ENCODE assay signal across 8 cellular contexts in genomic region chr1:203628997-203629508, GRCh38.
DNase-seq lines count a peak whose midpoint lies in the region; ATAC-seq and TF ChIP-seq lines count a peak whose summit lies in the region.

No MANE protein-coding gene starts in this region.

- peak overlapping the region; percentile 94 for H3K4me2 ChIP-seq in Loucy (ENCODE audit: low read depth, low read length, poor library complexity, severe bottlenecking)

- no peaks in the 10 kb centered on the region for H3K27me3 Mint-ChIP-seq in central memory CD8-positive, alpha-beta T cell

- H3K9me3 Mint-ChIP-seq in central memory CD8-positive, alpha-beta T cell, result no peaks in the 10 kb centered on the region

- peaks cover 55% of the 10 kb centered on the region for H3K4me1 ChIP-seq in Loucy (ENCODE audit: insufficient read depth, low read length, poor library complexity, severe bottlenecking)
- peaks cover 56% of the 10 kb centered on the region for H3K4me1 ChIP-seq in mucosa of stomach (ENCODE audit: control insufficient read depth, insufficient read depth, low read length)

- H3K4me3 ChIP-seq in Loucy (ENCODE audit: low read length, poor library complexity, severe bottlenecking), result peak overlapping the region; percentile 97
- peak overlapping the region; percentile 72 for H3K4me3 ChIP-seq in mucosa of stomach (ENCODE audit: low read length)

- H3K27me3 ChIP-seq in Loucy (ENCODE audit: insufficient read depth, low read length, poor library complexity, severe bottlenecking) (no peaks in the 10 kb centered on the region), mucosa of stomach (ENCODE audit: control insufficient read depth, insufficient read depth, low read length) (no peaks in the 10 kb centered on the region)

- H3K9me2 ChIP-seq in Loucy (replicated peaks; ENCODE audit: low read depth, low read length), result no peaks in the 10 kb centered on the region

- no peak for ATAC-seq in central memory CD8-positive, alpha-beta T cell (replicated peaks; ENCODE audit: extremely low read depth, poor library complexity, severe bottlenecking)
- no peak for ATAC-seq in HG03378 (IDR thresholded peaks at IDR 0.05; ENCODE audit: unreplicated experiment)

- peaks cover 76% of the 10 kb centered on the region for H3K4me1 Mint-ChIP-seq in central memory CD8-positive, alpha-beta T cell

- DNase-seq in AML-193 (lab: John Stamatoyannopoulos, UW) (peak; percentile 26 to 33), HK-2 (ENCODE audit: unreplicated experiment) (no peak), DMS 273 treated with DMSO at 0.1 percent for 48 hours (lab: John Stamatoyannopoulos, UW) (no peak), NCI-H2196 (lab: John Stamatoyannopoulos, UW; ENCODE audit: unreplicated experiment) (no peak)
- DNase-seq in central memory CD8-positive, alpha-beta T cell (ENCODE audit: low spot score in 2 of 2), result no peak

- no peaks in the 10 kb centered on the region for H3K36me3 ChIP-seq in Loucy (ENCODE audit: insufficient read depth, low read length)
- H3K36me3 ChIP-seq in mucosa of stomach (ENCODE audit: control insufficient read depth, insufficient read depth, low read length), result no peaks in the 10 kb centered on the region

- H4K20me1 ChIP-seq in Loucy (ENCODE audit: insufficient read depth, low read length, poor library complexity, severe bottlenecking), result peaks cover 51% of the 10 kb centered on the region

- H3K4me3 Mint-ChIP-seq in central memory CD8-positive, alpha-beta T cell, result peak overlapping the region; percentile 100

- H3K36me3 Mint-ChIP-seq in central memory CD8-positive, alpha-beta T cell (ENCODE audit: insufficient read depth), result peaks cover 44% of the 10 kb centered on the region

- no peak for TF ChIP-seq CTCF in Loucy (conservative IDR thresholded peaks at IDR 0.05; ENCODE audit: low read length)

- H3F3A ChIP-seq in Loucy (ENCODE audit: low read depth), result peaks cover 10% of the 10 kb centered on the region

- H3K27ac Mint-ChIP-seq in central memory CD8-positive, alpha-beta T cell (ENCODE audit: low read depth), result peak overlapping the region; percentile 98

- H3K79me2 ChIP-seq in Loucy (ENCODE audit: insufficient read depth, low read length), result peaks cover 71% of the 10 kb centered on the region

- H2AFZ ChIP-seq in Loucy (ENCODE audit: low read length), result no peak overlapping the region

- H3K9ac ChIP-seq in Loucy (ENCODE audit: low read depth, low read length, poor library complexity, severe bottlenecking), result peak overlapping the region; percentile 97
- peak overlapping the region; percentile 84 for H3K9ac ChIP-seq in mucosa of stomach (ENCODE audit: low read length)

- H3K9me3 ChIP-seq in Loucy (ENCODE audit: insufficient read depth, low read depth, low read length), result no peaks in the 10 kb centered on the region
- H3K9me3 ChIP-seq in mucosa of stomach (ENCODE audit: control insufficient read depth, low read length), result no peaks in the 10 kb centered on the region

Comparison
In these comparisons a context has a peak if more than half of its experiments do, and no peak if none do; other contexts are left out.
1. DNase-seq: peak in AML-193 (2 of 2); none in central memory CD8-positive, alpha-beta T cell (0 of 2), HK-2 (single experiment), DMS 273 treated with DMSO at 0.1 percent for 48 hours (single experiment) and NCI-H2196 (single experiment).